15 cellular contexts compared by ENCODE assay signal in the genomic region with DNA sequence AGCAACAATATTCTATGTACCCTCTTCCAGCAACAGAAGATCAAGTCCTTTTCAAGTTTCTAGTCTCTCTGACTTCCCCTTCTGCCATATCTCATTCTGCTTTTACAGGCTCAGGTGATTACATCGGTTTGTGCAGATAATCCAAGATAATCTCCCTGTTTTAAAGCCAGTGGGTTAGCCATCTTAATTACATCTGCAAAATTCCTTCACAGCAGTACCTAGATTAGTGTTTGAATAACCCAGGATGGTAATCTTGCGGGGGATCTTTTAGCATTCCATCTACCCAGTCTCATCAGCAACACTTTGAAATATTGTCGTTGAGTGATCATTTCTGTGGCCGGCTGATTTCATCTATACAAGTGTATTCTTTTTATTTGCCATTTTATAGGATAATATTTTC.
A peak's percentile ranks its signal among the peaks of the same experiment; 100 is the strongest.
DNase-seq lines count a peak whose midpoint lies in the region; ATAC-seq and TF ChIP-seq lines count a peak whose summit lies in the region.
"Had no signal": no experiment of that assay in that cellular context is flagged by ENCODE, and none has a peak within 500 bp of the region (broad histone marks: within the 10 kb centered on the region; RNA-seq: fewer than 3 reads in every experiment).

No MANE protein-coding gene starts in this region.

- no peak for TF ChIP-seq EP300 in sigmoid colon (IDR thresholded peaks at IDR 0.05)

- peaks cover 19% of the 10 kb centered on the region for H3K79me2 ChIP-seq in hepatocyte
- no peaks in the 10 kb centered on the region for H3K79me2 ChIP-seq in trophoblast cell (ENCODE audit: control insufficient read depth, insufficient read depth, low read length, poor library complexity)

- H3K4ac ChIP-seq in trophoblast cell (ENCODE audit: low read depth, low read length), result no peak overlapping the region

- H3K9ac ChIP-seq in trophoblast cell (ENCODE audit: low read length), result no peak overlapping the region
- H3K9ac ChIP-seq: BLaER1 treated with 17β-estradiol and CSF1 and Interleukin-3, amounts not matched to agents 10 nM and 100 nM had no signal

- no peaks in the 10 kb centered on the region for H3K79me1 ChIP-seq in trophoblast cell (ENCODE audit: low read length)

- TF ChIP-seq CTCF in left ventricle myocardium inferior (IDR thresholded peaks at IDR 0.05; ENCODE audit: borderline replicate concordance), result no peak
- no peak for TF ChIP-seq CTCF in hepatocyte (IDR thresholded peaks at IDR 0.05; ENCODE audit: poor library complexity)
- no peak for TF ChIP-seq CTCF in sigmoid colon (IDR thresholded peaks at IDR 0.05)

- H4K12ac ChIP-seq in trophoblast cell (ENCODE audit: low read depth, low read length), result no peak overlapping the region

- no peak overlapping the region for H4K8ac ChIP-seq in trophoblast cell (ENCODE audit: low read depth, low read length)

- H3K4me3 ChIP-seq in left ventricle myocardium inferior, result no peak overlapping the region
- no peak overlapping the region for H3K4me3 ChIP-seq in hepatocyte
- no peak overlapping the region for H3K4me3 ChIP-seq in trophoblast cell (ENCODE audit: low read depth, low read length)
- no peak overlapping the region for H3K4me3 ChIP-seq in sigmoid colon
- H3K4me3 ChIP-seq: BLaER1 treated with 17β-estradiol and CSF1 and Interleukin-3, amounts not matched to agents 10 nM and 100 nM; GM23338 had no signal

- ATAC-seq in left cardiac atrium (no peak), GM19328 (IDR thresholded peaks at IDR 0.05; ENCODE audit: unreplicated experiment) (no peak)
- ATAC-seq: CD8-positive, alpha-beta T cell; GM23338; HCT116 had no signal

- no peaks in the 10 kb centered on the region for H4K20me1 ChIP-seq in hepatocyte (ENCODE audit: insufficient read depth, poor library complexity, severe bottlenecking)
- H4K20me1 ChIP-seq: BLaER1 treated with 17β-estradiol and CSF1 and Interleukin-3, amounts not matched to agents 10 nM and 100 nM had no signal

- H3K23ac ChIP-seq in trophoblast cell (ENCODE audit: low read length), result no peak overlapping the region

- DNase-seq in left ventricle myocardium inferior (no peak), left cardiac atrium (no peak), hepatocyte (ENCODE audit: low spot score) (no peak), trophoblast cell (peak; percentile 70 to 93), ureter (ENCODE audit: low spot score) (no peak), sigmoid colon (no peak)
- DNase-seq: 8988T; CD8-positive, alpha-beta T cell; COR-L47; H7; HFFc6 had no signal

- H2AFZ ChIP-seq in hepatocyte, result no peak overlapping the region
- no peak overlapping the region for H2AFZ ChIP-seq in trophoblast cell (ENCODE audit: insufficient read depth, low read length, poor library complexity)
- H2AFZ ChIP-seq: GM23338 had no signal

- 41% methylated on average over 4 of the region's 4 CpGs for WGBS in hepatocyte (ENCODE audit: low lambda C conversion rate, missing lambda C conversion rate)
- no CpG with 5 or more reads among the region's 4 CpGs for WGBS in trophoblast cell (ENCODE audit: extremely low coverage, insufficient coverage, insufficient read length)
- 88 to 90% methylated on average over 4 of the region's 4 CpGs for WGBS in sigmoid colon, 2 donors

- no peak overlapping the region for H2BK12ac ChIP-seq in trophoblast cell (ENCODE audit: low read length)

- H2BK5ac ChIP-seq in trophoblast cell (ENCODE audit: low read depth, low read length, poor library complexity), result no peak overlapping the region

- no peak overlapping the region for H2BK120ac ChIP-seq in trophoblast cell (ENCODE audit: insufficient read depth, low read length, poor library complexity)

- no peak overlapping the region for H4K91ac ChIP-seq in trophoblast cell (ENCODE audit: low read depth, low read length)

- intact Hi-C loops in left ventricle myocardium inferior (cut with micrococcal nuclease), result loop anchor here (10.0 kb wide), 1 partner anchor 59 kb away; no protein-coding TSS in a partner anchor
- intact Hi-C loops in left cardiac atrium (cut with DNase I), result no loop called here
- intact Hi-C loops in sigmoid colon (cut with DNase I), result no loop called here

- H3K27me3 ChIP-seq in left ventricle myocardium inferior (ENCODE audit: low read depth), result no peaks in the 10 kb centered on the region
- no peaks in the 10 kb centered on the region for H3K27me3 ChIP-seq in hepatocyte
- no peaks in the 10 kb centered on the region for H3K27me3 ChIP-seq in trophoblast cell (ENCODE audit: insufficient read depth, low read length)
- no peaks in the 10 kb centered on the region for H3K27me3 ChIP-seq in sigmoid colon
- H3K27me3 ChIP-seq: BLaER1 treated with 17β-estradiol and CSF1 and Interleukin-3, amounts not matched to agents 10 nM and 100 nM had no signal

- H3K4me1 ChIP-seq in left ventricle myocardium inferior (peaks cover 53% of the 10 kb centered on the region), hepatocyte (ENCODE audit: insufficient read depth) (no peaks in the 10 kb centered on the region), trophoblast cell (ENCODE audit: control insufficient read depth in 1 of 2, insufficient read depth in 2 of 2, low read length in 2 of 2) (no peaks in the 10 kb centered on the region), sigmoid colon (peaks cover 0 to 10% (median 7%) of the 10 kb centered on the region in 4 donors)

- H3K4me2 ChIP-seq in hepatocyte (no peak overlapping the region), trophoblast cell (ENCODE audit: low read length) (no peak overlapping the region)
- H3K4me2 ChIP-seq: BLaER1 treated with 17β-estradiol and CSF1 and Interleukin-3, amounts not matched to agents 10 nM and 100 nM; GM23338 had no signal

- H3K18ac ChIP-seq in trophoblast cell (ENCODE audit: low read length), result no peak overlapping the region

- H3K27ac ChIP-seq in left ventricle myocardium inferior (replicated peaks) (peak overlapping the region; percentile 34), hepatocyte (peak overlapping the region; percentile 38), trophoblast cell (ENCODE audit: low read depth, low read length) (no peak overlapping the region), sigmoid colon (no peak overlapping the region)
- H3K27ac ChIP-seq: BLaER1 treated with 17β-estradiol and CSF1 and Interleukin-3, amounts not matched to agents 10 nM and 100 nM had no signal

- H3K9me2 ChIP-seq in hepatocyte (replicated peaks; ENCODE audit: insufficient read depth), result no peaks in the 10 kb centered on the region

- no peak for TF ChIP-seq POLR2A in sigmoid colon (IDR thresholded peaks at IDR 0.05)

- no peak overlapping the region for H2AK5ac ChIP-seq in trophoblast cell (ENCODE audit: low read length)

- no peaks in the 10 kb centered on the region for H3K36me3 ChIP-seq in left ventricle myocardium inferior
- no peaks in the 10 kb centered on the region for H3K36me3 ChIP-seq in hepatocyte (replicated peaks; ENCODE audit: insufficient read depth, low read depth)
- no peaks in the 10 kb centered on the region for H3K36me3 ChIP-seq in trophoblast cell (ENCODE audit: control insufficient read depth in 1 of 2, insufficient read depth in 2 of 2, low read length in 2 of 2)
- no peaks in the 10 kb centered on the region for H3K36me3 ChIP-seq in sigmoid colon
- H3K36me3 ChIP-seq: BLaER1 treated with 17β-estradiol and CSF1 and Interleukin-3, amounts not matched to agents 10 nM and 100 nM had no signal

- no peak overlapping the region for H3K14ac ChIP-seq in trophoblast cell (ENCODE audit: low read length)

- H3K9me3 ChIP-seq in left ventricle myocardium inferior (replicated peaks), result no peaks in the 10 kb centered on the region
- no peaks in the 10 kb centered on the region for H3K9me3 ChIP-seq in hepatocyte (ENCODE audit: low read depth)
- H3K9me3 ChIP-seq in trophoblast cell (ENCODE audit: insufficient read depth, low read depth, low read length), result no peaks in the 10 kb centered on the region
- H3K9me3 ChIP-seq in sigmoid colon, result no peaks in the 10 kb centered on the region
- H3K9me3 ChIP-seq: BLaER1 treated with 17β-estradiol and CSF1 and Interleukin-3, amounts not matched to agents 10 nM and 100 nM had no signal

Comparison
In these comparisons a context has a peak if more than half of its experiments do, and no peak if none do; other contexts are left out.
1. DNase-seq: peak in trophoblast cell (2 of 2); none in left ventricle myocardium inferior (single experiment), left cardiac atrium (single experiment), hepatocyte (single experiment), ureter (single experiment) and sigmoid colon (single experiment).
2. H3K27ac ChIP-seq: peak in left ventricle myocardium inferior (single experiment) and hepatocyte (single experiment); none in trophoblast cell (single experiment) and sigmoid colon (0 of 4).